In the genomic region with DNA sequence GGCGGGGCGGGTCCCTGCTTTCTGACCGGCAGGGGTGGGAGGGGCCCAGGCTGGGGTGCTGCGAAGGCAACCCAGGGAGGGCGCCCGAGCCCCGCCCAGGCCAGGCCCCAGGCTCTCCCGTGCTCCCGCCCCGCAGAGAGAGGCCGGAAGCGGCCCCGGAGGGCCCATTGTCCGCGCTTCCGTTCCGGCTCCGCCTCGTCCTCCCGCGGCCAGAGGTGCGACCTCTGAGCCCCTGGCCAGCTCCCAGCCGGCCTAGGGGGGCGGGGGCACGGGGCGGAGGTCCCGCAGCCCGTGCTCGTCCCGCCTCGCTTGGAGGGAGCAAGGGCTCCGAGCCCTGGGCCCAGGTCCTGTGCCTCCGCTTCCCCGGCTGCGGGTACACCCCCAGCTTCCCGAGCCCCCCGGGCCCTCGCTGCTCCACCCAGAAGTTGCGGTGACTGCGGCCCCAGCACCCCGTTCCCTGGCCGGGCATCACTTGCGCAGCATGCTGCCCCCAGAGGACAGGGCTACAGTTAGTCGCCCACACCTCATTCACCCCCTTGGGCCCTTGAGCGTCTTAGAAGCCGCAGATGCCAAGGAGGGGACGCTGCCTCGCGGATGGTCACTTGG, we compare ENCODE assay signal across 8 cellular contexts. TPM values are rescaled to one million over a fixed set of nuclear protein-coding genes. Genes with fewer than 3 reads are reported as not detected.
DNase-seq lines count a peak whose midpoint lies in the region; ATAC-seq and TF ChIP-seq lines count a peak whose summit lies in the region.

No MANE protein-coding gene starts in this region.

- no peak for TF ChIP-seq EP300 in SK-N-SH (IDR thresholded peaks at IDR 0.05; ENCODE audit: borderline replicate concordance in 1 of 2, low read depth in 1 of 2, low read length in 1 of 2)

- H3K27ac Mint-ChIP-seq in HFFc6 (peak overlapping the region; percentile 97), WTC11 (peak overlapping the region; percentile 94)

- H2AFZ ChIP-seq in SK-N-SH (ENCODE audit: low read depth): no peak overlapping the region

- H3K79me2 ChIP-seq in SK-N-SH (ENCODE audit: insufficient read depth): no peaks in the 10 kb centered on the region

- H3K27ac ChIP-seq in SK-N-SH (ENCODE audit: low read depth in 2 of 2, low read length in 1 of 2) (no peak overlapping the region), coronary artery (peak overlapping the region; percentile 89 to 99), left lung (peak overlapping the region; percentile 97 to 98)

- no peaks in the 10 kb centered on the region; a peak in 1 of 4 replicates for H3K4me1 ChIP-seq in SK-N-SH (ENCODE audit: control insufficient read depth in 1 of 2, insufficient read depth in 2 of 2, low read depth in 1 of 2, low read length in 1 of 2)
- peaks cover 48 to 71% of the 10 kb centered on the region in 2 donors for H3K4me1 ChIP-seq in left lung

- H3K9me3 ChIP-seq in SK-N-SH (no peaks in the 10 kb centered on the region), left lung (no peaks in the 10 kb centered on the region)

- CTCF ChIA-PET in SK-N-SH (lab: Yijun Ruan, JAX): interaction anchor here (0.8 to 3.5 kb wide), 8 partner anchors 11 to 315 kb away, joined by 3 to 15 read pairs (median 6); no protein-coding TSS in a partner anchor
- CTCF ChIA-PET in WTC11 (lab: Charles Lee): interaction anchor here (0.7 to 6.1 kb wide), 27 partner anchors 13 to 358 kb away, joined by 3 to 84 read pairs (median 5); partner anchors contain the start of gene RHO

- POLR2A ChIA-PET in SK-N-SH (lab: Yijun Ruan, JAX): no interaction called here
- POLR2A ChIA-PET in WTC11 (lab: Charles Lee): interaction anchor here (0.5 to 1.1 kb wide), 4 partner anchors 35 to 246 kb away, joined by 3 to 4 read pairs (median 4); no protein-coding TSS in a partner anchor

- H3K36me3 Mint-ChIP-seq in HFFc6 (ENCODE audit: low read depth): no peaks in the 10 kb centered on the region
- H3K36me3 Mint-ChIP-seq in WTC11: no peaks in the 10 kb centered on the region

- H3K27me3 Mint-ChIP-seq in HFFc6 (ENCODE audit: insufficient read depth): no peaks in the 10 kb centered on the region; the same call in none of the 2 replicates
- no peaks in the 10 kb centered on the region for H3K27me3 Mint-ChIP-seq in WTC11 (ENCODE audit: low read depth)

- no peaks in the 10 kb centered on the region for H4K20me1 ChIP-seq in SK-N-SH (ENCODE audit: insufficient read depth)

- no peaks in the 10 kb centered on the region for H3K9me2 ChIP-seq in SK-N-SH

- H3K4me2 ChIP-seq in SK-N-SH: no peak overlapping the region

- DNase-seq in SK-N-SH (peak; percentile 48), HFFc6 (peak; percentile 73), NAMALWA (ENCODE audit: low spot score) (peak; percentile 64), WTC11 (ENCODE audit: low spot score) (peak; percentile 87), coronary artery (ENCODE audit: low spot score) (peak; percentile 94), left lung (peak; percentile 96 to 99)
- peak; percentile 70 to 82 for DNase-seq in stimulated activated CD4-positive, alpha-beta T cell treated with anti-CD3 and anti-CD28 coated beads, Interleukin-4, amount 100 ng/mL, for 48 hours (ENCODE audit: low read depth in 2 of 2)

- ATAC-seq in SK-N-SH treated with all-trans-retinoic acid at 6 μM for 48 hours (no peak), WTC11 (peak; percentile 84), left lung (peak; percentile 90)

- no peak for TF ChIP-seq RAD21 in SK-N-SH (IDR thresholded peaks at IDR 0.05; ENCODE audit: low read length)

- WGBS in SK-N-SH (ENCODE audit: low lambda C conversion rate): 92% methylated on average over 35 of the region's 49 CpGs

- H3F3A ChIP-seq in SK-N-SH (replicated peaks; ENCODE audit: insufficient read depth): no peaks in the 10 kb centered on the region

- H3K4me3 Mint-ChIP-seq in HFFc6: peak overlapping the region; percentile 81
- H3K4me3 Mint-ChIP-seq in WTC11: peak overlapping the region; percentile 89

- H3K9me3 Mint-ChIP-seq in HFFc6 (no peaks in the 10 kb centered on the region), WTC11 (no peaks in the 10 kb centered on the region)

- intact Hi-C loops in left lung (cut with DNase I): no loop called here

- H3K36me3 ChIP-seq in SK-N-SH (replicated peaks in 1 of 2; ENCODE audit: control insufficient read depth in 1 of 2, insufficient read depth in 2 of 2, low read length in 1 of 2) (no peaks in the 10 kb centered on the region), left lung (no peaks in the 10 kb centered on the region)

- H3K9ac ChIP-seq in SK-N-SH: no peak overlapping the region

- H3K4me3 ChIP-seq in SK-N-SH (ENCODE audit: low read depth in 2 of 2, low read length in 1 of 2) (no peak overlapping the region), coronary artery (peak overlapping the region; percentile 74), left lung (peak overlapping the region; percentile 41 to 61)

- TF ChIP-seq CTCF in SK-N-SH (IDR thresholded peaks at IDR 0.05) (no peak), HFFc6 (IDR thresholded peaks at IDR 0.05) (peak; percentile 45), WTC11 (IDR thresholded peaks at IDR 0.05) (no peak), coronary artery (IDR thresholded peaks at IDR 0.05) (no peak), left lung (IDR thresholded peaks at IDR 0.05) (peak in 1 of 2 donors; percentile 24)

- H3K27me3 ChIP-seq in SK-N-SH (ENCODE audit: insufficient read depth) (no peaks in the 10 kb centered on the region), left lung (no peaks in the 10 kb centered on the region)

- peaks cover 40% of the 10 kb centered on the region for H3K4me1 Mint-ChIP-seq in HFFc6 (ENCODE audit: low read depth)
- peaks cover 30% of the 10 kb centered on the region for H3K4me1 Mint-ChIP-seq in WTC11

TF ChIP-seq in SK-N-SH, 30 proteins besides CTCF, POLR2A, EP300 and RAD21 (continues in another document):
- TF ChIP-seq MAX (IDR thresholded peaks at IDR 0.05; ENCODE audit: low read depth): no peak

TF ChIP-seq in SK-N-SH treated with all-trans-retinoic acid at 6 μM for 48 hours, 23 proteins besides CTCF, POLR2A, EP300 and RAD21 (continues in another document):
- no peak for TF ChIP-seq OSR1 (CRISPR knock-in tag; IDR thresholded peaks at IDR 0.05)
- no peak for TF ChIP-seq BACH2 (CRISPR knock-in tag; IDR thresholded peaks at IDR 0.05; ENCODE audit: borderline replicate concordance)
- TF ChIP-seq RARB (CRISPR knock-in tag; IDR thresholded peaks at IDR 0.05): no peak
- no peak for TF ChIP-seq SNAI2 (CRISPR knock-in tag; IDR thresholded peaks at IDR 0.05)
- TF ChIP-seq CREB5 (CRISPR knock-in tag; IDR thresholded peaks at IDR 0.05; ENCODE audit: low read depth): no peak

TF ChIP-seq in WTC11, 78 proteins besides CTCF, POLR2A, EP300 and RAD21 (continues in another document):
- TF ChIP-seq, protein P1, sequence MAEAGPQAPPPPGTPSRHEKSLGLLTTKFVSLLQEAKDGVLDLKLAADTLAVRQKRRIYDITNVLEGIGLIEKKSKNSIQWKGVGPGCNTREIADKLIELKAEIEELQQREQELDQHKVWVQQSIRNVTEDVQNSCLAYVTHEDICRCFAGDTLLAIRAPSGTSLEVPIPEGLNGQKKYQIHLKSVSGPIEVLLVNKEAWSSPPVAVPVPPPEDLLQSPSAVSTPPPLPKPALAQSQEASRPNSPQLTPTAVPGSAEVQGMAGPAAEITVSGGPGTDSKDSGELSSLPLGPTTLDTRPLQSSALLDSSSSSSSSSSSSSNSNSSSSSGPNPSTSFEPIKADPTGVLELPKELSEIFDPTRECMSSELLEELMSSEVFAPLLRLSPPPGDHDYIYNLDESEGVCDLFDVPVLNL (CRISPR knock-in tag; IDR thresholded peaks at IDR 0.05; ENCODE audit: borderline replicate concordance, low read depth): no peak
- TF ChIP-seq, protein P2, sequence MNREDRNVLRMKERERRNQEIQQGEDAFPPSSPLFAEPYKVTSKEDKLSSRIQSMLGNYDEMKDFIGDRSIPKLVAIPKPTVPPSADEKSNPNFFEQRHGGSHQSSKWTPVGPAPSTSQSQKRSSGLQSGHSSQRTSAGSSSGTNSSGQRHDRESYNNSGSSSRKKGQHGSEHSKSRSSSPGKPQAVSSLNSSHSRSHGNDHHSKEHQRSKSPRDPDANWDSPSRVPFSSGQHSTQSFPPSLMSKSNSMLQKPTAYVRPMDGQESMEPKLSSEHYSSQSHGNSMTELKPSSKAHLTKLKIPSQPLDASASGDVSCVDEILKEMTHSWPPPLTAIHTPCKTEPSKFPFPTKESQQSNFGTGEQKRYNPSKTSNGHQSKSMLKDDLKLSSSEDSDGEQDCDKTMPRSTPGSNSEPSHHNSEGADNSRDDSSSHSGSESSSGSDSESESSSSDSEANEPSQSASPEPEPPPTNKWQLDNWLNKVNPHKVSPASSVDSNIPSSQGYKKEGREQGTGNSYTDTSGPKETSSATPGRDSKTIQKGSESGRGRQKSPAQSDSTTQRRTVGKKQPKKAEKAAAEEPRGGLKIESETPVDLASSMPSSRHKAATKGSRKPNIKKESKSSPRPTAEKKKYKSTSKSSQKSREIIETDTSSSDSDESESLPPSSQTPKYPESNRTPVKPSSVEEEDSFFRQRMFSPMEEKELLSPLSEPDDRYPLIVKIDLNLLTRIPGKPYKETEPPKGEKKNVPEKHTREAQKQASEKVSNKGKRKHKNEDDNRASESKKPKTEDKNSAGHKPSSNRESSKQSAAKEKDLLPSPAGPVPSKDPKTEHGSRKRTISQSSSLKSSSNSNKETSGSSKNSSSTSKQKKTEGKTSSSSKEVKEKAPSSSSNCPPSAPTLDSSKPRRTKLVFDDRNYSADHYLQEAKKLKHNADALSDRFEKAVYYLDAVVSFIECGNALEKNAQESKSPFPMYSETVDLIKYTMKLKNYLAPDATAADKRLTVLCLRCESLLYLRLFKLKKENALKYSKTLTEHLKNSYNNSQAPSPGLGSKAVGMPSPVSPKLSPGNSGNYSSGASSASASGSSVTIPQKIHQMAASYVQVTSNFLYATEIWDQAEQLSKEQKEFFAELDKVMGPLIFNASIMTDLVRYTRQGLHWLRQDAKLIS (CRISPR knock-in tag; IDR thresholded peaks at IDR 0.05; ENCODE audit: borderline replicate concordance): no peak; the same call in 1 of the 2 replicates
- no peak; the same call in 1 of the 2 replicates for TF ChIP-seq NFYB (CRISPR knock-in tag; conservative IDR thresholded peaks at IDR 0.05; ENCODE audit: low read depth)
- peak; percentile 89 for TF ChIP-seq RELA (CRISPR knock-in tag; IDR thresholded peaks at IDR 0.05; ENCODE audit: borderline replicate concordance)
- TF ChIP-seq ZBTB21 (CRISPR knock-in tag; IDR thresholded peaks at IDR 0.05; ENCODE audit: borderline replicate concordance): no peak
- no peak for TF ChIP-seq ZNF416 (CRISPR knock-in tag; IDR thresholded peaks at IDR 0.05)
- peak; percentile 79 for TF ChIP-seq FOXP1 (CRISPR knock-in tag; IDR thresholded peaks at IDR 0.05; ENCODE audit: borderline replicate concordance)
- TF ChIP-seq RORB (CRISPR knock-in tag; IDR thresholded peaks at IDR 0.05): no peak

RNA-seq across cellular contexts. Expression of gene PLXND1, which starts 20.4 kb away (rescaled TPM):
- polyA plus RNA-seq in SK-N-SH (2012; rRNA removed): 43.0 and 53.5 TPM in 2 replicates
- polyA plus RNA-seq in SK-N-SH (2012; cell fraction: cytosol; rRNA removed): 26.5 and 37.7 TPM in 2 replicates
- polyA plus RNA-seq in SK-N-SH (2012; cell fraction: nucleus; rRNA removed): 122 and 155 TPM in 2 replicates
- total RNA-seq in HFFc6 (2021; fragmentation: NEBNext Ultra II Directional; extraction: Animal tissue kit (Norgen Biotek cat#: 25700)): 100 to 1,000 TPM in 5 of 6 experiments, 10 to 100 TPM in 1; 86.7 to 118 (median 108) TPM
- total RNA-seq in WTC11 (2021): 56.7 to 63.9 TPM (median 57.4 TPM) in 3 replicates
- 100 to 1,000 TPM; 198 to 259 TPM for total RNA-seq in left lung

Comparison
In these comparisons a context has a peak if more than half of its experiments do, and no peak if none do; other contexts are left out.
1. H3K27ac ChIP-seq: peak in coronary artery (2 of 2) and left lung (2 of 2); none in SK-N-SH (0 of 2).
2. H3K4me3 ChIP-seq: peak in coronary artery (single experiment) and left lung (2 of 2); none in SK-N-SH (0 of 2).
3. Of the 6 proteins assayed by ChIP-seq in both WTC11 and SK-N-SH: peak only in WTC11: MAX; only in SK-N-SH: none; in both: none; in neither: 5.
4. Peak in every context shown above with its lines, with median percentiles within 50 percentile points of each other: DNase-seq.